ENCODE assay signal across 33 cellular contexts in genomic region chrX:107818900-107819521, GRCh38. TPM values are rescaled to one million over a fixed set of nuclear protein-coding genes. Genes with fewer than 3 reads are reported as not detected.
"Had no signal": no experiment of that assay in that cellular context is flagged by ENCODE, and none has a peak within 500 bp of the region (broad histone marks: within the 10 kb centered on the region; RNA-seq: fewer than 3 reads in every experiment).

No MANE protein-coding gene starts in this region.

- H3K9me3 Mint-ChIP-seq: activated CD4-positive, alpha-beta T cell treated with anti-CD3 and anti-CD28 coated beads, Interleukin-2, amount 10 ng/mL, durations not matched to agents 24 days and 14 days; activated T-helper 17 cell treated with anti-CD3 and anti-CD28 coated beads, Interleukin-2, amount 50 U/mL, for 72 hours had no signal

- H3K4me1 ChIP-seq: ascending aorta, body of pancreas, Peyer's patch, SJCRH30 had no signal

- H3K27me3 Mint-ChIP-seq: activated T-helper 17 cell treated with anti-CD3 and anti-CD28 coated beads, Interleukin-2, amount 50 U/mL, for 72 hours had no signal

- H3K27me3 ChIP-seq: ascending aorta, body of pancreas, Peyer's patch, SJCRH30 had no signal

- H3K27ac Mint-ChIP-seq: activated CD4-positive, alpha-beta T cell treated with anti-CD3 and anti-CD28 coated beads, Interleukin-2, amount 10 ng/mL, durations not matched to agents 24 days and 14 days; activated T-helper 17 cell treated with anti-CD3 and anti-CD28 coated beads, Interleukin-2, amount 50 U/mL, for 72 hours had no signal

- ATAC-seq: activated T-helper 17 cell treated with anti-CD3 and anti-CD28 coated beads, Interleukin-2, amount 50 U/mL, for 72 hours; body of pancreas had no signal

- H3K4me2 ChIP-seq: SK-N-SH had no signal

- DNase-seq: activated CD4-positive, alpha-beta T cell treated with anti-CD3 and anti-CD28 coated beads, Interleukin-2, amount 10 ng/mL, durations not matched to agents 24 days and 14 days; activated CD4-positive, alpha-beta T cell treated with anti-CD3 and anti-CD28 coated beads, Interleukin-2, amount 50 U/mL, for 48 hours; activated gamma-delta T cell; activated naive CD4-positive, alpha-beta T cell treated with anti-CD3 and anti-CD28 coated beads, Interleukin-2, amount 50 U/mL, for 16 hours; activated T-cell treated with anti-CD3 and anti-CD28 coated beads for 4 hours; activated T-cell treated with anti-CD3 and anti-CD28 coated beads, Interleukin-2, amount 50 U/mL, for 48 hours; amniotic stem cell; body of pancreas; central memory CD4-positive, alpha-beta T cell; cortex of kidney; Karpas-422; NCI-H1048; NCI-H146; NCI-H187 treated with DMSO at 0.1 percent for 48 hours; NCI-H2107; NCI-H2171 treated with DMSO at 0.1 percent for 48 hours; NCI-H226; NCI-H526 treated with DMSO at 0.1 percent for 48 hours; NCI-H82; Peyer's patch; Right ventricle myocardium superior; SJCRH30; SK-N-SH; T-helper 1 cell; WERI-Rb-1 had no signal

- H3K27ac ChIP-seq: ascending aorta, body of pancreas, Peyer's patch, RWPE1, SJCRH30, WERI-Rb-1 had no signal

- H3K9ac ChIP-seq: SK-N-SH had no signal

- H3K9me3 ChIP-seq: body of pancreas, SJCRH30, SK-N-SH had no signal

- H3K4me3 ChIP-seq: ascending aorta, body of pancreas, Peyer's patch, SJCRH30 had no signal

- H3K4me3 Mint-ChIP-seq: activated CD4-positive, alpha-beta T cell treated with anti-CD3 and anti-CD28 coated beads, Interleukin-2, amount 10 ng/mL, durations not matched to agents 24 days and 14 days; activated T-helper 17 cell treated with anti-CD3 and anti-CD28 coated beads, Interleukin-2, amount 50 U/mL, for 72 hours had no signal

- H3K36me3 ChIP-seq: ascending aorta, Peyer's patch, SJCRH30, WERI-Rb-1 had no signal

RNA-seq across cellular contexts. Expression of gene NCBP2L, which starts 41.5 kb away (rescaled TPM):
- total RNA-seq: activated CD4-positive, alpha-beta T cell treated with anti-CD3 and anti-CD28 coated beads, Interleukin-2, amount 10 ng/mL, durations not matched to agents 24 days and 14 days; activated CD8-positive, alpha-beta memory T cell treated with anti-CD3 and anti-CD28 coated beads for 36 hours; activated T-helper 17 cell treated with anti-CD3 and anti-CD28 coated beads, Interleukin-2, amount 50 U/mL, for 72 hours; ascending aorta; body of pancreas; bronchial epithelial cell; chondrocyte; NCI-H460; Peyer's patch; Right ventricle myocardium superior; SJCRH30; T-helper 2 cell treated with Interferon-gamma antibody and Interleukin-4, amounts not matched to agents 100 ng/mL and 5 ng/mL, for 36 hours had no signal
- polyA plus RNA-seq: SK-N-SH had no signal
